ENCODE assay signal across 1 cellular context in the genomic region with DNA sequence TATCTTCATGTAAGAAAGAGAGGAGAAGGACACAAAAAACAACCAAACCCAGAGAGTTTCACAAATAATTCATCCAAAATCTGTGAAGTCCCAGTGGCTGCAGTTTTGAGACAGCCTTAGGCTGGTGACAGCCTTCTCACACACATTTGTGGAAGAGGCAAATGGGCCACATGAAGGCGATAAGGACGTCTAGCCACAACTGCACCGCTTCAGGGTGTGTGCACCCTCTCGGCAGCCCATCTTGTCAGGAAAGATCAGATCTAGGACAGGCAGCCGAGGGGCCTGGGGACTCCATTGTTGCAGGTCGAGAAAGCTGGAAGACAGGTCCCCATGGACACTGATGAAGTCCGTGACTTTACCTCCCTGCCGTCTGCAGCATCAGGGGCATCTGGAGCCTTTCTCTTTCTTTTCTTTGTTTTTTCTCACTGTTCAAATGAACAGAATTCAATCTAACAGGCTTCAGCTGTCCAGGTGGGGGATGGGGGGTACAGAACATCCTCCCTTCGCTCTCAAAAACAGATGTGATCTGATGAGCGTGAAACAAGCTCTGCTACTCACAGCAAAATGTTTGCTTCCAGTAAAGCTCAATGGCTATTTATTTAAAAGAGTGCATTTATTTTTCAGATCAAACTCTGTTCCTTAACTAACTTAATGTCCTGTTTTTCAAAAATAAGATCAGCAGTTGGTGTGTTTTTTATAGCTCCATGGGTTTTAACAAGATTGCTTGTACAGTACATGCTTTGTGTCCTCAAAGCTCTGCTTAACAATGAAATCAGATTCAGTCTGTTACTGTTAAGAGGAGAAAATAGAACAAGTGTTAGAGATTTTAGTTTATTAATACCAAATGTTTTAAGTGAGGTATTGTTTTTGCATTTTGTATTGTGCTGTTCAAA.
TF ChIP-seq lines count a peak whose summit lies in the region.

No MANE protein-coding gene starts in this region.

TF ChIP-seq in WTC11, 78 proteins besides CTCF, POLR2A, EP300 and RAD21 (continued from another document):
- TF ChIP-seq, protein P1, sequence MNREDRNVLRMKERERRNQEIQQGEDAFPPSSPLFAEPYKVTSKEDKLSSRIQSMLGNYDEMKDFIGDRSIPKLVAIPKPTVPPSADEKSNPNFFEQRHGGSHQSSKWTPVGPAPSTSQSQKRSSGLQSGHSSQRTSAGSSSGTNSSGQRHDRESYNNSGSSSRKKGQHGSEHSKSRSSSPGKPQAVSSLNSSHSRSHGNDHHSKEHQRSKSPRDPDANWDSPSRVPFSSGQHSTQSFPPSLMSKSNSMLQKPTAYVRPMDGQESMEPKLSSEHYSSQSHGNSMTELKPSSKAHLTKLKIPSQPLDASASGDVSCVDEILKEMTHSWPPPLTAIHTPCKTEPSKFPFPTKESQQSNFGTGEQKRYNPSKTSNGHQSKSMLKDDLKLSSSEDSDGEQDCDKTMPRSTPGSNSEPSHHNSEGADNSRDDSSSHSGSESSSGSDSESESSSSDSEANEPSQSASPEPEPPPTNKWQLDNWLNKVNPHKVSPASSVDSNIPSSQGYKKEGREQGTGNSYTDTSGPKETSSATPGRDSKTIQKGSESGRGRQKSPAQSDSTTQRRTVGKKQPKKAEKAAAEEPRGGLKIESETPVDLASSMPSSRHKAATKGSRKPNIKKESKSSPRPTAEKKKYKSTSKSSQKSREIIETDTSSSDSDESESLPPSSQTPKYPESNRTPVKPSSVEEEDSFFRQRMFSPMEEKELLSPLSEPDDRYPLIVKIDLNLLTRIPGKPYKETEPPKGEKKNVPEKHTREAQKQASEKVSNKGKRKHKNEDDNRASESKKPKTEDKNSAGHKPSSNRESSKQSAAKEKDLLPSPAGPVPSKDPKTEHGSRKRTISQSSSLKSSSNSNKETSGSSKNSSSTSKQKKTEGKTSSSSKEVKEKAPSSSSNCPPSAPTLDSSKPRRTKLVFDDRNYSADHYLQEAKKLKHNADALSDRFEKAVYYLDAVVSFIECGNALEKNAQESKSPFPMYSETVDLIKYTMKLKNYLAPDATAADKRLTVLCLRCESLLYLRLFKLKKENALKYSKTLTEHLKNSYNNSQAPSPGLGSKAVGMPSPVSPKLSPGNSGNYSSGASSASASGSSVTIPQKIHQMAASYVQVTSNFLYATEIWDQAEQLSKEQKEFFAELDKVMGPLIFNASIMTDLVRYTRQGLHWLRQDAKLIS (CRISPR knock-in tag; IDR thresholded peaks at IDR 0.05; ENCODE audit: borderline replicate concordance), result no peak
- TF ChIP-seq ZNF263 (CRISPR knock-in tag; IDR thresholded peaks at IDR 0.05; ENCODE audit: low read depth), result no peak
